In the genomic region with DNA sequence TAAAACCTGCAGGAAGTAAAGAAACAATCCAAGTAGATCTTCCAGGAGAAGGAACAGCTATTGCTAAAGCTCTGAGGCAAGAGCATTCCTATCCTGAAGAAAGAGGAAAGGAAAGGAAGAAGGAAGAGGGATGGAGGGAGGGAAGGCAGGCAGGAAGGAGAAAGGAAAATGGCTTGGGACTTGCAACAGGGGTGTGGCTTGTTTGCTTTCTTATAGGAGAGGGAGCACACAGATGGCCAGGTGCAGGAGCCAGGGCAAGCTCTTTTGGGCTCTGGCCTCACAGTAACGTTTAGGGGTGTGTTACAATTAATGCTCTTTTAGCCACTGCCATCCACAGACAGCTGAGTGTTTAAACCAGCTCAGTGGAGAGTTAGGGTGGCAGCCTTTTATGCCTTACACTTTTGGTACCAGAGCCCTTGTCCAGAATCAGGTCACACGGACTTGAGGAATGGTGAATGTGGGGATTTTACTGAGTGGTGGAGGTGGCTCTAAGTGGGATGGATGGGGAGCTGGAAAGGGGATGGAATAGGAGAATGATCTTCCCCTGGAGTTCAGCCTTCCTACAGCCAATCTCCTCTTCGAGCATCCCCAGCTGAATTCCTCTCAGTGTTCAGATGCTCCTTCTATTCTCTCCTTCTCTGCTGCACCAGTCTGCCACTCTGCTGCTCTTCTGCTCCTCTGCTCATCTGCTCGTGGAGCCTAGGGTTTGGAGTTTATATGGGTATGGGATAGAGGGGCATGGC, we compare ENCODE assay signal across 24 cellular contexts.
"Had no signal": no experiment of that assay in that cellular context is flagged by ENCODE, and none has a peak within 500 bp of the region (broad histone marks: within the 10 kb centered on the region; RNA-seq: fewer than 3 reads in every experiment).

No MANE protein-coding gene starts in this region.

- H3K4me3 ChIP-seq: adrenal gland, gastrocnemius medialis, left lung, neural progenitor cell, prostate gland, right atrium auricular region, tibial artery had no signal

- H3K9ac ChIP-seq: neural progenitor cell had no signal

- H3K9me3 ChIP-seq: adrenal gland, gastrocnemius medialis, prostate gland had no signal

- H3K27me3 ChIP-seq: adrenal gland, gastrocnemius medialis, left lung, neural progenitor cell, right atrium auricular region, tibial artery had no signal

- H3K36me3 Mint-ChIP-seq: neural progenitor cell had no signal

- H3K27ac ChIP-seq: adrenal gland, gastrocnemius medialis, left lung, neural progenitor cell, prostate gland, right atrium auricular region, tibial artery had no signal

- H3K4me1 ChIP-seq: adrenal gland, gastrocnemius medialis, neural progenitor cell, right atrium auricular region, tibial artery had no signal

- ATAC-seq: activated T-cell treated with anti-CD3 and anti-CD28 coated beads, Interleukin-2, amount 50 U/mL, for 4 hours; esophagus mucosa; gastrocnemius medialis; left lung; stimulated activated naive CD8-positive, alpha-beta T cell treated with anti-CD3 and anti-CD28 coated beads, Interleukin-15, Interleukin-2, amounts not matched to agents 100 U/mL and 50 U/mL, for 24 hours had no signal

- DNase-seq: activated CD8-positive, alpha-beta memory T cell treated with anti-CD3 and anti-CD28 coated beads, Interleukin-2, amount 50 U/mL, for 4 hours; activated gamma-delta T cell treated with Interleukin-2 at 50 U/mL for 16 hours; activated T-cell treated with anti-CD3 and anti-CD28 coated beads, Interleukin-2, amount 50 U/mL, for 4 hours; adrenal gland; cerebellar nuclear complex; cortex of kidney; gastrocnemius medialis; head of caudate nucleus; kidney; left lung; midbrain; stimulated activated CD4-positive, alpha-beta T cell treated with anti-CD3 and anti-CD28 coated beads, Interleukin-12 subunit alpha, Interleukin-12 subunit beta, amount 100 ng/mL, for 4 hours; stimulated activated CD4-positive, alpha-beta T cell treated with anti-CD3 and anti-CD28 coated beads, Interleukin-1b, Interleukin-23, amount 100 ng/mL, for 48 hours; stimulated activated CD8-positive, alpha-beta memory T cell treated with anti-CD3 and anti-CD28 coated beads, Interleukin-4, amount 100 ng/mL, for 48 hours; stimulated activated naive CD8-positive, alpha-beta T cell treated with anti-CD3 and anti-CD28 coated beads, Interleukin-15, Interleukin-2, amounts not matched to agents 100 U/mL and 50 U/mL, for 24 hours; substantia nigra; T1000; tibial artery had no signal

- H3K36me3 ChIP-seq: adrenal gland, gastrocnemius medialis, left lung, neural progenitor cell, prostate gland, right atrium auricular region, tibial artery had no signal

- H3K27ac Mint-ChIP-seq: neural progenitor cell had no signal

- H3K4me3 Mint-ChIP-seq: activated T-cell treated with anti-CD3 and anti-CD28 coated beads, Interleukin-2, amount 50 U/mL, for 4 hours; neural progenitor cell had no signal

- H3K4me1 Mint-ChIP-seq: neural progenitor cell had no signal

- H2AFZ ChIP-seq: neural progenitor cell had no signal

- FAIRE-seq: bronchial epithelial cell, endometrium, kidney had no signal

- H3K4me2 ChIP-seq: neural progenitor cell had no signal
